In the genomic region with DNA sequence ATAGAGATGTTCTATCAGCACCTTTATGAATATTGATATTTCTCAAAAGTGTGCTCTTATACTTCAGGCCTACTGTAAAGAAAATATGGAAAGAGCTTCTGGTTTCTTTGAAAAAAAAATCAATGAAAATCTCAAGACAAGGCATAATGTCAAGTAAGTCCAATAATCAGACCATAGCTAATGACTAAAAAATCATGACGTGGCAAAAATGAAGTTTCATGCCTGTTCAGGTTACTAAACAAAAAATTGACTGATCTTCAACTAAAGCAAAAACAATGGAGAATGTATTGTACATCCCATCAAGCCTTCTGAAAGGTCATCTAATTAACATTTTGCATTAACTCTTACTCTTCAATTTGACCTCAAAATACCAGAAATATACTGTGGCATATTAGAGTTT, we compare ENCODE assay signal across 30 cellular contexts.
"Had no signal": no experiment of that assay in that cellular context is flagged by ENCODE, and none has a peak within 500 bp of the region (broad histone marks: within the 10 kb centered on the region; RNA-seq: fewer than 3 reads in every experiment).

No MANE protein-coding gene starts in this region.

- DNase-seq: naive thymus-derived CD8-positive, alpha-beta T cell; nephron progenitor cell; nucleus accumbens; ovary; posterior cingulate gyrus; psoas muscle; right cardiac atrium; spleen; stimulated activated CD4-positive, alpha-beta T cell treated with anti-CD3 and anti-CD28 coated beads, Interleukin-12 subunit alpha, Interleukin-12 subunit beta, amount 100 ng/mL, for 4 hours; stimulated activated CD4-positive, alpha-beta T cell treated with anti-CD3 and anti-CD28 coated beads, Interleukin-1b, Interleukin-23, amount 100 ng/mL, for 48 hours; stimulated activated CD4-positive, alpha-beta T cell treated with anti-CD3 and anti-CD28 coated beads, Interleukin-4, amount 100 ng/mL, for 1 hour; stimulated activated CD4-positive, alpha-beta T cell treated with anti-CD3 and anti-CD28 coated beads, Interleukin-4, amount 100 ng/mL, for 4 hours; stimulated activated CD8-positive, alpha-beta memory T cell treated with anti-CD3 and anti-CD28 coated beads, Interleukin-4, amount 100 ng/mL, for 48 hours; stimulated activated naive CD4-positive, alpha-beta T cell; stimulated activated naive CD8-positive, alpha-beta T cell treated with anti-CD3 and anti-CD28 coated beads, Interleukin-15, amount 100 ng/mL, for 72 hours; stimulated activated naive CD8-positive, alpha-beta T cell treated with anti-CD3 and anti-CD28 coated beads, Interleukin-15, Interleukin-2, amounts not matched to agents 100 U/mL and 50 U/mL, for 24 hours; substantia nigra; testis; tibial artery; transverse colon; upper lobe of right lung; uterus had no signal

- H3K9ac ChIP-seq: parathyroid adenoma had no signal

- H3K9me3 ChIP-seq: neutrophil, ovary, psoas muscle, suprapubic skin, testis, tibial artery, transverse colon, upper lobe of right lung, uterus had no signal

- H3K4me1 ChIP-seq: parathyroid adenoma, psoas muscle, spleen, suprapubic skin, testis, tibial artery, transverse colon, upper lobe of right lung, uterus had no signal

- H3K36me3 ChIP-seq: neutrophil, ovary, spleen, suprapubic skin, tibial artery, transverse colon, upper lobe of right lung, uterus had no signal

- H2AFZ ChIP-seq: parathyroid adenoma had no signal

- H3K79me2 ChIP-seq: parathyroid adenoma had no signal

- H3K4me3 ChIP-seq: ovary, psoas muscle, skin epidermis, smooth muscle cell, spleen, suprapubic skin, testis, tibial artery, transverse colon, upper lobe of right lung, uterus had no signal

- H3K4me2 ChIP-seq: smooth muscle cell had no signal

- ATAC-seq: naive thymus-derived CD8-positive, alpha-beta T cell; natural killer cell treated with Interleukin-12 subunit alpha and Interleukin-12 subunit beta and Interleukin-15 and Interleukin-18, amount 100 ng/mL, for 72 hours; psoas muscle; right cardiac atrium; sciatic nerve; stimulated activated memory B cell treated with anti-CD40 and anti-IgM and Interleukin-4, amounts not matched to agents 10 μg/mL and 1 μg/mL and 100 μg/mL, for 72 hours; stimulated activated naive CD8-positive, alpha-beta T cell treated with anti-CD3 and anti-CD28 coated beads, Interleukin-15, amount 100 ng/mL, for 72 hours; stimulated activated naive CD8-positive, alpha-beta T cell treated with anti-CD3 and anti-CD28 coated beads, Interleukin-15, Interleukin-2, amounts not matched to agents 100 U/mL and 50 U/mL, for 24 hours; upper lobe of right lung had no signal

- H3K27ac ChIP-seq: neutrophil, ovary, parathyroid adenoma, psoas muscle, skin epidermis, spleen, suprapubic skin, testis, tibial artery, transverse colon, upper lobe of right lung, uterus had no signal

- H3K27me3 ChIP-seq: neutrophil, ovary, spleen, suprapubic skin, testis, tibial artery, transverse colon, upper lobe of right lung, uterus had no signal
